8 cellular contexts compared by ENCODE assay signal in the genomic region with DNA sequence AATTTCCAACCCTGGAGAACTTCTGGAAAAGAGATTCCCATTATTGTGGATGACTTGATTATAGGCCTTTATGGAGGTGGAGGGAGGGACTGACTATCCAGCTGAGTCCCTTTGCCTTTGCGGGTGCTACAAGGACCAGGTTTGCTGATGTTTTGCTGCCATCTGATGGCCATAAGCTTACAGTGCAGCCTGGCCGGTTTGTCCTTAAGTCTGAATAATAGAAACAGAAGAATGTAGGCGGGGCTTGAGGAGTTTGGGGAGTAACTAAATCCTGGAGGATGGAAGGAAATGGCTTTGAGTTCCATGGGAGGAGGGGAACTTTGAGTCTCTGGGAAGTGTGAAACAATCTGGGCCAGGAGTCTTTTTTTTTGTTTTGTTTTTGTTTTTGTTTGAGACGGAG. TPM values are rescaled to one million over a fixed set of nuclear protein-coding genes. Genes with fewer than 3 reads are reported as not detected.
DNase-seq lines count a peak whose midpoint lies in the region; ATAC-seq and TF ChIP-seq lines count a peak whose summit lies in the region.

No MANE protein-coding gene starts in this region.

- POLR2A ChIA-PET in A673 (lab: Charles Lee; ENCODE audit: low non-redundant PET) = interaction anchor here (0.6 to 0.7 kb wide), 3 partner anchors 56 to 144 kb away, joined by 3 to 4 read pairs (median 3); no protein-coding TSS in a partner anchor

- CTCF ChIA-PET in A673 (lab: Charles Lee) = interaction anchor here (0.6 to 8.5 kb wide), 12 partner anchors 21 to 1192 kb away, joined by 3 to 165 read pairs (median 12); no protein-coding TSS in a partner anchor

- BruUV-seq in A673 (replicated peaks; lab: Mats Ljungman, UMichigan) = no TSS peak

- intact Hi-C loops in A673 (cut with micrococcal nuclease; ENCODE audit: unreplicated experiment) = loop anchor here (1.0 to 10.0 kb wide), 8 partner anchors 156 to 750 kb away; a partner anchor contains a TSS
- intact Hi-C loops in left colon (cut with DNase I, micrococcal nuclease) = loop anchor here in 1 of 2 donors (10.0 kb wide), 2 partner anchors 250 to 540 kb away; no protein-coding TSS in a partner anchor

- H3K27ac ChIP-seq in A673 (ENCODE audit: low read depth, low read length, poor library complexity, severe bottlenecking) = no peak overlapping the region

- H3K27me3 ChIP-seq in A673 (replicated peaks; ENCODE audit: insufficient read depth, low read depth, low read length, poor library complexity) = no peaks in the 10 kb centered on the region

- H3K4me3 ChIP-seq in A673 (ENCODE audit: low read depth, low read length, poor library complexity, severe bottlenecking) = no peak overlapping the region

- H3K9me3 ChIP-seq in A673 (ENCODE audit: low read depth, low read length, poor library complexity, severe bottlenecking) = no peaks in the 10 kb centered on the region

- DNase-seq in A673 (ENCODE audit: low spot score) (peak; percentile 98), NCI-H446 treated with DMSO at 0.1 percent for 48 hours (lab: John Stamatoyannopoulos, UW) (peak; percentile 62), cerebellar cortex (ENCODE audit: low spot score) (peak; percentile 82), left colon (peak; percentile 76 to 86)
- peak; percentile 60 for DNase-seq in activated CD4-positive, CD25-positive, alpha-beta regulatory T cell treated with anti-CD3 and anti-CD28 coated beads, Interleukin-2, amount 50 U/mL, for 72 hours
- peak; percentile 45 to 56 for DNase-seq in stimulated activated CD4-positive, alpha-beta T cell treated with anti-CD3 and anti-CD28 coated beads, Interleukin-4, amount 100 ng/mL, for 48 hours (ENCODE audit: low read depth in 2 of 2)

- peaks cover 30% of the 10 kb centered on the region for H3K4me1 ChIP-seq in A673 (ENCODE audit: insufficient read depth, low read length, poor library complexity, severe bottlenecking)

- no peaks in the 10 kb centered on the region for H3K36me3 ChIP-seq in A673 (ENCODE audit: insufficient read depth, low read length, poor library complexity, severe bottlenecking)

- peak; percentile 98 for TF ChIP-seq CTCF in A673 (conservative IDR thresholded peaks at IDR 0.05; ENCODE audit: low read depth, low read length)

- ATAC-seq in GM18520 (IDR thresholded peaks at IDR 0.05; ENCODE audit: unreplicated experiment) = peak; percentile 57
- peak; percentile 82 for ATAC-seq in HG03175 (IDR thresholded peaks at IDR 0.05; ENCODE audit: unreplicated experiment)
- ATAC-seq in left colon = peak; percentile 97

RNA-seq across cellular contexts. Expression of a gene that starts 55.7 kb away (rescaled TPM):
- total RNA-seq in A673 (2021) = 0.79 and 1.3 TPM in 2 replicates
- total RNA-seq in left colon = 1 to 10 TPM; 6.5 to 8.2 TPM
